8 cellular contexts compared by ENCODE assay signal in the genomic region with DNA sequence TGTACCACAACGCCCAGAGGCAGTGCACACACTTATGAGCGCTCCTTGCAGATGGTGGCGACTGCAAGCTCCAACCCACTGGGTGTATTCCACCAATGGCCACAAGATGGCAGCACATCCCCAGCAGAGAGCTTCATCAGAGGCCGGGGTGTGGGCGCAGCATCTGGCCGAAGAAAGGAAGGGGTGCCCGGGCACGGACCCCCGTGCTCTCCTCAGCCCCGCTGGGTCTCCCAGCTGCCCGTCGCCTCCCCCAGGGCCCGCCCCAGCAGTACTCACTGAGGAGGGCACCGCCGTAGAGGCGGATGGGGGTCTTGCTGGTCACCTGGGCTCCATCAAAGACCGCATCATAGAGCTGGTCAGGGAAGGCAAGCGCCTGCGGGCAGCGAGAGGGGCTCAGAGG. TPM values are rescaled to one million over a fixed set of nuclear protein-coding genes. Genes with fewer than 3 reads are reported as not detected.
DNase-seq lines count a peak whose midpoint lies in the region; ATAC-seq and TF ChIP-seq lines count a peak whose summit lies in the region.

No MANE protein-coding gene starts in this region.

- 21 to 26% (median 25%) methylated on average over 18 to 20 of the region's 20 CpGs for WGBS in psoas muscle, 3 donors

- no peak overlapping the region for H3K4me3 Mint-ChIP-seq in activated naive CD4-positive, alpha-beta T cell treated with anti-CD3 and anti-CD28 coated beads for 36 hours

- peak; percentile 95 for TF ChIP-seq CTCF in C4-2B (conservative IDR thresholded peaks at IDR 0.05)
- peak; percentile 97 for TF ChIP-seq CTCF in psoas muscle (IDR thresholded peaks at IDR 0.05)

- H3K36me3 Mint-ChIP-seq in activated naive CD4-positive, alpha-beta T cell treated with anti-CD3 and anti-CD28 coated beads for 36 hours (ENCODE audit: low read depth): no peaks in the 10 kb centered on the region

- H3K9me3 ChIP-seq in SK-N-MC (ENCODE audit: low read depth, low read length) (no peaks in the 10 kb centered on the region), psoas muscle (no peaks in the 10 kb centered on the region)

- DNase-seq in M059J (ENCODE audit: low read depth) (peak; percentile 66), SK-N-MC (ENCODE audit: low read depth, low spot score) (peak; percentile 45), Right ventricle myocardium superior (peak; percentile 87), psoas muscle (peak; percentile 79 to 82), NCI-H1048 (lab: John Stamatoyannopoulos, UW) (no peak)
- peak; percentile 92 for DNase-seq in activated naive CD4-positive, alpha-beta T cell treated with anti-CD3 and anti-CD28 coated beads for 36 hours

- CTCF ChIA-PET in activated naive CD4-positive, alpha-beta T cell treated with anti-CD3 and anti-CD28 coated beads for 36 hours (lab: Charles Lee): interaction anchor here (0.7 to 17.1 kb wide), 32 partner anchors 9 to 396 kb away, joined by 3 to 741 read pairs (median 4); partner anchors contain the start of gene SYT13

- H3K4me3 ChIP-seq in SK-N-MC (no peak overlapping the region), psoas muscle (no peak overlapping the region)

- no peaks in the 10 kb centered on the region for H3K9me3 Mint-ChIP-seq in activated naive CD4-positive, alpha-beta T cell treated with anti-CD3 and anti-CD28 coated beads for 36 hours

- H3K27ac Mint-ChIP-seq in activated naive CD4-positive, alpha-beta T cell treated with anti-CD3 and anti-CD28 coated beads for 36 hours: no peak overlapping the region

- H3K27me3 ChIP-seq in psoas muscle (ENCODE audit: insufficient read depth in 3 of 3, low read length in 2 of 3): no peaks in the 10 kb centered on the region

- intact Hi-C loops in activated naive CD4-positive, alpha-beta T cell treated with anti-CD3 and anti-CD28 coated beads for 36 hours (cut with micrococcal nuclease): loop anchor here (1.0 to 10.0 kb wide), 3 partner anchors 41 to 398 kb away; no protein-coding TSS in a partner anchor
- intact Hi-C loops in Right ventricle myocardium superior (cut with DNase I) (loop anchor here (2.0 to 10.0 kb wide), 3 partner anchors 166 to 388 kb away; no protein-coding TSS in a partner anchor), psoas muscle (cut with DNase I) (loop anchor here (1.0 to 10.0 kb wide), 5 partner anchors 166 to 398 kb away; no protein-coding TSS in a partner anchor)

- no peaks in the 10 kb centered on the region for H3K27me3 Mint-ChIP-seq in activated naive CD4-positive, alpha-beta T cell treated with anti-CD3 and anti-CD28 coated beads for 36 hours (ENCODE audit: low read depth)

- H3K4me1 ChIP-seq in psoas muscle: peaks cover 10% of the 10 kb centered on the region

- no peak overlapping the region for H3K9ac ChIP-seq in SK-N-MC (ENCODE audit: insufficient read length)

- H3K36me3 ChIP-seq in SK-N-MC (ENCODE audit: insufficient read depth, low read length): no peaks in the 10 kb centered on the region
- no peaks in the 10 kb centered on the region for H3K36me3 ChIP-seq in psoas muscle (ENCODE audit: insufficient read depth in 1 of 2, low read depth in 1 of 2)

- no peak overlapping the region for H3K27ac ChIP-seq in C4-2B
- H3K27ac ChIP-seq in SK-N-MC: no peak overlapping the region
- no peak overlapping the region for H3K27ac ChIP-seq in psoas muscle

- no peaks in the 10 kb centered on the region for H3K4me1 Mint-ChIP-seq in activated naive CD4-positive, alpha-beta T cell treated with anti-CD3 and anti-CD28 coated beads for 36 hours (ENCODE audit: low read depth)

- ATAC-seq in GM19455 (IDR thresholded peaks at IDR 0.05; ENCODE audit: unreplicated experiment): peak; percentile 76
- ATAC-seq in Right ventricle myocardium superior (ENCODE audit: poor library complexity): peak; percentile 61
- peak; percentile 80 to 88 (median 86) for ATAC-seq in psoas muscle

RNA-seq across cellular contexts. Expression of gene TP53I11, which starts 14.2 kb away (rescaled TPM):
- 52.0 and 64.2 TPM in 2 replicates for total RNA-seq in M059J (2014; rRNA removed; shearing (Covaris generic))
- 10 to 100 TPM; 10.3 to 14.0 TPM for total RNA-seq in activated naive CD4-positive, alpha-beta T cell treated with anti-CD3 and anti-CD28 coated beads for 36 hours
- total RNA-seq in Right ventricle myocardium superior: 47.4 TPM
- 10 to 100 TPM in 3 of 4 donors, 1 to 10 TPM in 1; 8.3 to 16.5 (median 15.0) TPM for total RNA-seq in psoas muscle
- 1 to 10 TPM; 4.8 to 8.2 (median 4.9) TPM for polyA plus RNA-seq in psoas muscle
